In the genomic region with DNA sequence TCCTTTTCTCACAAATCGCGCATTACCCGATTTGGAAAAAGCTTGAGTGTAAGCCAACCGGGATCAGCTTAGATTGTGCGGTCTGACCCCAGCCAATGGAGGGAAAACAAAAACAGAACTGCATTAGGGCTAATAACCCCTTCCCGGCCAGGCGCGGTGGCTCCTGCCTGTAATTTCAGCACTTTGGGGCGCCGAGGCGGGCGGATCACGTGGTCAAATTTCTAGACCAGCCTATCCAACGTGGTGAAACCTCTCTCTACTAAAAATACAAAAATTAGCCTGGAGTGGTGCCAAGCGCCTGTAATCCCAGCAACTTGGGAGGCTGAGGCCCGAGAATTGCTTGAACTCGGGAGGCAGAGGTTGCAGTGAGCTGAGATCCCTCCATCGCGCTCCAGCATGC, we compare ENCODE assay signal across 8 cellular contexts. TPM values are rescaled to one million over a fixed set of nuclear protein-coding genes. Genes with fewer than 3 reads are reported as not detected.
A peak's percentile ranks its signal among the peaks of the same experiment; 100 is the strongest.
DNase-seq lines count a peak whose midpoint lies in the region; ATAC-seq and TF ChIP-seq lines count a peak whose summit lies in the region.

No MANE protein-coding gene starts in this region.

- no peaks in the 10 kb centered on the region for H3K27me3 ChIP-seq in Caco-2 (replicated peaks; ENCODE audit: control insufficient read depth, insufficient read depth, low read length)
- H3K27me3 ChIP-seq in colonic mucosa = no peaks in the 10 kb centered on the region
- no peaks in the 10 kb centered on the region for H3K27me3 ChIP-seq in lower lobe of right lung (ENCODE audit: low read depth)

- peak overlapping the region; percentile 61 to 70 for H3K9ac ChIP-seq in colonic mucosa (ENCODE audit: low read depth in 2 of 2, low read length in 2 of 2)

- peaks cover 11% of the 10 kb centered on the region for H3K36me3 Mint-ChIP-seq in Caco-2 (ENCODE audit: insufficient read depth, unreplicated experiment)

- peak in 1 of 2 experiments; percentile 5 for DNase-seq in Caco-2
- DNase-seq in NCI-H1105 (lab: John Stamatoyannopoulos, UW) = peak; percentile 78
- DNase-seq in colonic mucosa = peak; percentile 53
- DNase-seq in lower lobe of right lung = peak; percentile 49
- DNase-seq in stromal cell of bone marrow (ENCODE audit: low read depth) = peak; percentile 20

- H3K9me3 ChIP-seq in Caco-2 (0 out of 2 replicates have a peak, but pooled peaks cover 9% of the 10 kb centered on the region), colonic mucosa (no peaks in the 10 kb centered on the region), lower lobe of right lung (no peaks in the 10 kb centered on the region)

- H3K27ac Mint-ChIP-seq in Caco-2 (ENCODE audit: unreplicated experiment) = peak overlapping the region; percentile 45

- ATAC-seq in lower lobe of right lung (peak; percentile 26 to 50), HG03460 (IDR thresholded peaks at IDR 0.05; ENCODE audit: unreplicated experiment) (no peak), GM18511 (IDR thresholded peaks at IDR 0.05; ENCODE audit: unreplicated experiment) (no peak), GM19455 (IDR thresholded peaks at IDR 0.05; ENCODE audit: unreplicated experiment) (no peak)

- H3K9me3 Mint-ChIP-seq in Caco-2 (ENCODE audit: unreplicated experiment) = peaks cover 13% of the 10 kb centered on the region

- TF ChIP-seq CTCF in Caco-2 (IDR thresholded peaks at IDR 0.05; ENCODE audit: insufficient read depth in 1 of 2, low read depth in 1 of 2, low read length in 1 of 2, severe bottlenecking in 1 of 2, unreplicated experiment in 1 of 2) (no peak), colonic mucosa (IDR thresholded peaks at IDR 0.05) (no peak), lower lobe of right lung (IDR thresholded peaks at IDR 0.05) (no peak)

- BruUV-seq in Caco-2 (replicated peaks; lab: Mats Ljungman, UMichigan) = no TSS peak

- CTCF ChIA-PET in Caco-2 (lab: Charles Lee) = interaction anchor here (0.6 kb wide), 1 partner anchor 548 kb away, joined by 3 read pairs; no protein-coding TSS in a partner anchor

- H3K27me3 Mint-ChIP-seq in Caco-2 (ENCODE audit: insufficient read depth, unreplicated experiment) = no peaks in the 10 kb centered on the region

- no peaks in the 10 kb centered on the region for H3K36me3 ChIP-seq in Caco-2 (ENCODE audit: control insufficient read depth, insufficient read depth, low read length)
- H3K36me3 ChIP-seq in colonic mucosa = no peaks in the 10 kb centered on the region
- no peaks in the 10 kb centered on the region for H3K36me3 ChIP-seq in lower lobe of right lung

- peak overlapping the region; percentile 79 for H3K4me3 Mint-ChIP-seq in Caco-2 (ENCODE audit: unreplicated experiment)

- H3K4me1 ChIP-seq in Caco-2 = no peaks in the 10 kb centered on the region
- no peaks in the 10 kb centered on the region for H3K4me1 ChIP-seq in colonic mucosa
- no peaks in the 10 kb centered on the region for H3K4me1 ChIP-seq in lower lobe of right lung

- H3K27ac ChIP-seq in colonic mucosa (no peak overlapping the region), lower lobe of right lung (peak overlapping the region; percentile 32)

- H3K4me3 ChIP-seq in Caco-2 (ENCODE audit: low read depth, low read length) = peak overlapping the region; percentile 53
- H3K4me3 ChIP-seq in colonic mucosa = peak overlapping the region; percentile 60
- peak overlapping the region; percentile 60 for H3K4me3 ChIP-seq in lower lobe of right lung

- H3K4me1 Mint-ChIP-seq in Caco-2 (ENCODE audit: low read depth, unreplicated experiment) = no peaks in the 10 kb centered on the region

- intact Hi-C loops in Caco-2 (cut with micrococcal nuclease; ENCODE audit: unreplicated experiment) (no loop called here), colonic mucosa (cut with DNase I) (no loop called here), lower lobe of right lung (cut with DNase I) (no loop called here)

- POLR2A ChIA-PET in Caco-2 (lab: Charles Lee) = no interaction called here

RNA-seq across cellular contexts. Expression of a gene that starts 0.9 kb away (rescaled TPM):
- total RNA-seq in Caco-2 (2022) = 4.8 and 7.1 TPM in 2 replicates
- 1 to 10 TPM; 3.4 to 6.8 TPM for total RNA-seq in colonic mucosa
- 5.5 TPM for total RNA-seq in lower lobe of right lung

RNA-seq across cellular contexts. Expression of a gene that starts 39.4 kb away (rescaled TPM):
- total RNA-seq in Caco-2 (2022) = 1.8 and 2.5 TPM in 2 replicates
- 1 to 10 TPM; 1.7 to 5.5 TPM for total RNA-seq in colonic mucosa
- total RNA-seq in lower lobe of right lung = 4.6 TPM

Comparison
In these comparisons a context has a peak if more than half of its experiments do, and no peak if none do; other contexts are left out.
1. ATAC-seq: peak in lower lobe of right lung (2 of 2); none in HG03460 (single experiment), GM18511 (single experiment) and GM19455 (single experiment).
2. Peak in every context shown above with its lines, with median percentiles within 50 percentile points of each other: H3K4me3 ChIP-seq.